21 cellular contexts compared by ENCODE assay signal in genomic region chr16:57828272-57829161, GRCh38. TPM values are rescaled to one million over a fixed set of nuclear protein-coding genes. Genes with fewer than 3 reads are reported as not detected.
DNase-seq lines count a peak whose midpoint lies in the region; FAIRE-seq and TF ChIP-seq lines count a peak whose summit lies in the region.
"Had no signal": no experiment of that assay in that cellular context is flagged by ENCODE, and none has a peak within 500 bp of the region (broad histone marks: within the 10 kb centered on the region; RNA-seq: fewer than 3 reads in every experiment).

No MANE protein-coding gene starts in this region.

- no peaks in the 10 kb centered on the region for H3K4me1 Mint-ChIP-seq in CD4-positive, alpha-beta memory T cell
- H3K4me1 Mint-ChIP-seq: stimulated activated effector memory CD8-positive, alpha-beta T cell treated with anti-CD3 and anti-CD28 coated beads, Interleukin-12 subunit alpha, Interleukin-12 subunit beta, amount 100 ng/mL, for 72 hours had no signal

- no peaks in the 10 kb centered on the region for H3K79me1 ChIP-seq in trophoblast cell (ENCODE audit: low read length)

- H3K27ac ChIP-seq in brain microvascular endothelial cell (no peak overlapping the region), trophoblast cell (ENCODE audit: low read depth, low read length) (no peak overlapping the region)
- H3K27ac ChIP-seq in CD4-positive, alpha-beta memory T cell (ENCODE audit: low read depth, low read length): no peak overlapping the region
- H3K27ac ChIP-seq: dorsolateral prefrontal cortex, esophagus muscularis mucosa, HL-60, prostate gland had no signal

- FAIRE-seq in GM19239 (lab: Jason Lieb, UNC): no peak
- FAIRE-seq: RCC 7860 had no signal

- CTCF ChIA-PET in CD4-positive, alpha-beta memory T cell (lab: Charles Lee; ENCODE audit: partially characterized antibody): no interaction called here

- peak; percentile 37 for TF ChIP-seq CTCF in GM12864 (IDR thresholded peaks at IDR 0.05; ENCODE audit: low read depth, low read length, missing control alignments)
- peak; percentile 38 for TF ChIP-seq CTCF in brain microvascular endothelial cell (IDR thresholded peaks at IDR 0.05; ENCODE audit: low read depth, low read length, missing control alignments)

- H3K36me3 ChIP-seq in brain microvascular endothelial cell (replicated peaks) (no peaks in the 10 kb centered on the region), trophoblast cell (ENCODE audit: control insufficient read depth in 1 of 2, insufficient read depth in 2 of 2, low read length in 2 of 2) (no peaks in the 10 kb centered on the region)
- H3K36me3 ChIP-seq in CD4-positive, alpha-beta memory T cell (ENCODE audit: insufficient read depth, low read length): no peaks in the 10 kb centered on the region
- H3K36me3 ChIP-seq: esophagus muscularis mucosa, prostate gland had no signal

- intact Hi-C loops in CD4-positive, alpha-beta memory T cell (cut with micrococcal nuclease): no loop called here

- H4K8ac ChIP-seq in trophoblast cell (ENCODE audit: low read depth, low read length): no peak overlapping the region

- H2BK12ac ChIP-seq in trophoblast cell (ENCODE audit: low read length): peak overlapping the region; percentile 12

- no peak overlapping the region for H2AFZ ChIP-seq in trophoblast cell (ENCODE audit: insufficient read depth, low read length, poor library complexity)

- H3K18ac ChIP-seq in trophoblast cell (ENCODE audit: low read length): no peak overlapping the region

- H2AK5ac ChIP-seq in trophoblast cell (ENCODE audit: low read length): peak overlapping the region; percentile 20

- DNase-seq in GM12864 (ENCODE audit: low read depth): no peak
- DNase-seq in Jurkat, Clone E6-1 (ENCODE audit: low read depth, low spot score): peak; percentile 25
- no peak for DNase-seq in brain microvascular endothelial cell
- no peak for DNase-seq in trophoblast cell
- no peak for DNase-seq in CD4-positive, alpha-beta memory T cell
- DNase-seq in GM19239 (ENCODE audit: insufficient read length, low spot score): no peak
- DNase-seq in activated CD4-positive, alpha-beta T cell treated with anti-CD3 and anti-CD28 coated beads, Interleukin-2, amount 50 U/mL, for 1 hour: no peak
- DNase-seq: activated naive CD4-positive, alpha-beta T cell treated with anti-CD3 and anti-CD28 coated beads, Interleukin-2, amount 50 U/mL, for 16 hours; activated T-cell treated with anti-CD3 and anti-CD28 coated beads, Interleukin-2, amount 50 U/mL, for 1 hour; DMS153; dorsolateral prefrontal cortex; KBM-7; NCI-H1092 treated with DMSO at 0.1 percent for 48 hours; NCI-H2107; NCI-H774 had no signal

- POLR2A ChIA-PET in CD4-positive, alpha-beta memory T cell (lab: Charles Lee; ENCODE audit: partially characterized antibody): interaction anchor here (1.0 kb wide), 1 partner anchor 10 kb away, joined by 3 read pairs; no protein-coding TSS in a partner anchor

- H3K9me3 ChIP-seq in trophoblast cell (ENCODE audit: insufficient read depth, low read depth, low read length): no peaks in the 10 kb centered on the region
- no peaks in the 10 kb centered on the region for H3K9me3 ChIP-seq in CD4-positive, alpha-beta memory T cell (ENCODE audit: control insufficient read depth in 1 of 2, low read length in 2 of 2)
- H3K9me3 ChIP-seq: esophagus muscularis mucosa, prostate gland had no signal

- H3K23ac ChIP-seq in trophoblast cell (ENCODE audit: low read length): no peak overlapping the region

- H3K4me2 ChIP-seq in trophoblast cell (ENCODE audit: low read length): no peak overlapping the region

- H4K12ac ChIP-seq in trophoblast cell (ENCODE audit: low read depth, low read length): no peak overlapping the region

- H2BK120ac ChIP-seq in trophoblast cell (ENCODE audit: insufficient read depth, low read length, poor library complexity): no peak overlapping the region

- H3K4me1 ChIP-seq in trophoblast cell (ENCODE audit: control insufficient read depth in 1 of 2, insufficient read depth in 2 of 2, low read length in 2 of 2): peaks cover 12 to 17% of the 10 kb centered on the region in 2 experiments
- H3K4me1 ChIP-seq in CD4-positive, alpha-beta memory T cell (ENCODE audit: insufficient read depth, low read length): no peaks in the 10 kb centered on the region
- H3K4me1 ChIP-seq: prostate gland had no signal

- H2BK5ac ChIP-seq in trophoblast cell (ENCODE audit: low read depth, low read length, poor library complexity): no peak overlapping the region

- no peak overlapping the region for H4K91ac ChIP-seq in trophoblast cell (ENCODE audit: low read depth, low read length)

- no peak overlapping the region for H3K27ac Mint-ChIP-seq in CD4-positive, alpha-beta memory T cell
- H3K27ac Mint-ChIP-seq: nephron; stimulated activated effector memory CD8-positive, alpha-beta T cell treated with anti-CD3 and anti-CD28 coated beads, Interleukin-12 subunit alpha, Interleukin-12 subunit beta, amount 100 ng/mL, for 72 hours had no signal

- no peaks in the 10 kb centered on the region for H3K27me3 ChIP-seq in brain microvascular endothelial cell (replicated peaks)
- no peaks in the 10 kb centered on the region for H3K27me3 ChIP-seq in trophoblast cell (ENCODE audit: insufficient read depth, low read length)
- peaks cover 3% of the 10 kb centered on the region for H3K27me3 ChIP-seq in CD4-positive, alpha-beta memory T cell (ENCODE audit: insufficient read depth, low read length)
- H3K27me3 ChIP-seq: dorsolateral prefrontal cortex had no signal

- WGBS in trophoblast cell (ENCODE audit: extremely low coverage, insufficient coverage, insufficient read length): no CpG with 5 or more reads among the region's 13 CpGs

- no peak overlapping the region for H3K14ac ChIP-seq in trophoblast cell (ENCODE audit: low read length)

- in situ Hi-C loops in brain microvascular endothelial cell (cut with HindIII; ENCODE audit: low pct_ligation_motif_present, low sequenced_read_pairs): no loop called here

- no peak overlapping the region for H3K4me3 ChIP-seq in GM12864 (ENCODE audit: low read depth, low read length)
- no peak overlapping the region for H3K4me3 ChIP-seq in Jurkat, Clone E6-1 (ENCODE audit: low read length)
- no peak overlapping the region for H3K4me3 ChIP-seq in brain microvascular endothelial cell (ENCODE audit: low read depth, low read length)
- H3K4me3 ChIP-seq in trophoblast cell (ENCODE audit: low read depth, low read length): no peak overlapping the region
- no peak overlapping the region for H3K4me3 ChIP-seq in CD4-positive, alpha-beta memory T cell (ENCODE audit: low read length in 2 of 2)
- H3K4me3 ChIP-seq: dorsolateral prefrontal cortex, esophagus muscularis mucosa, prostate gland had no signal

- H3K4me3 Mint-ChIP-seq in CD4-positive, alpha-beta memory T cell: no peak overlapping the region
- H3K4me3 Mint-ChIP-seq: nephron; stimulated activated effector memory CD8-positive, alpha-beta T cell treated with anti-CD3 and anti-CD28 coated beads, Interleukin-12 subunit alpha, Interleukin-12 subunit beta, amount 100 ng/mL, for 72 hours had no signal

- H3K27me3 Mint-ChIP-seq in CD4-positive, alpha-beta memory T cell: peaks cover under 1 to 6% of the 10 kb centered on the region in 2 donors

- H3K9ac ChIP-seq in trophoblast cell (ENCODE audit: low read length): no peak overlapping the region

- no peaks in the 10 kb centered on the region for H3K36me3 Mint-ChIP-seq in CD4-positive, alpha-beta memory T cell
- H3K36me3 Mint-ChIP-seq: stimulated activated effector memory CD8-positive, alpha-beta T cell treated with anti-CD3 and anti-CD28 coated beads, Interleukin-12 subunit alpha, Interleukin-12 subunit beta, amount 100 ng/mL, for 72 hours had no signal

- no peak overlapping the region for H3K4ac ChIP-seq in trophoblast cell (ENCODE audit: low read depth, low read length)

- no peaks in the 10 kb centered on the region for H3K9me3 Mint-ChIP-seq in CD4-positive, alpha-beta memory T cell
- H3K9me3 Mint-ChIP-seq: nephron; stimulated activated effector memory CD8-positive, alpha-beta T cell treated with anti-CD3 and anti-CD28 coated beads, Interleukin-12 subunit alpha, Interleukin-12 subunit beta, amount 100 ng/mL, for 72 hours had no signal

- H3K79me2 ChIP-seq in trophoblast cell (ENCODE audit: control insufficient read depth, insufficient read depth, low read length, poor library complexity): no peaks in the 10 kb centered on the region

RNA-seq across cellular contexts. Expression of gene KIFC3, which starts 26.2 kb away (rescaled TPM):
- polyA plus RNA-seq in Jurkat, Clone E6-1 (2012; ENCODE audit: insufficient read depth, insufficient read length): 2.4 TPM
- 14.9 and 15.9 TPM in 2 replicates for polyA plus RNA-seq in trophoblast cell (2013)
- 1 to 10 TPM; 1.6 to 1.9 TPM for total RNA-seq in CD4-positive, alpha-beta memory T cell
- not detected for polyA plus RNA-seq in CD4-positive, alpha-beta memory T cell
